In the genomic region with DNA sequence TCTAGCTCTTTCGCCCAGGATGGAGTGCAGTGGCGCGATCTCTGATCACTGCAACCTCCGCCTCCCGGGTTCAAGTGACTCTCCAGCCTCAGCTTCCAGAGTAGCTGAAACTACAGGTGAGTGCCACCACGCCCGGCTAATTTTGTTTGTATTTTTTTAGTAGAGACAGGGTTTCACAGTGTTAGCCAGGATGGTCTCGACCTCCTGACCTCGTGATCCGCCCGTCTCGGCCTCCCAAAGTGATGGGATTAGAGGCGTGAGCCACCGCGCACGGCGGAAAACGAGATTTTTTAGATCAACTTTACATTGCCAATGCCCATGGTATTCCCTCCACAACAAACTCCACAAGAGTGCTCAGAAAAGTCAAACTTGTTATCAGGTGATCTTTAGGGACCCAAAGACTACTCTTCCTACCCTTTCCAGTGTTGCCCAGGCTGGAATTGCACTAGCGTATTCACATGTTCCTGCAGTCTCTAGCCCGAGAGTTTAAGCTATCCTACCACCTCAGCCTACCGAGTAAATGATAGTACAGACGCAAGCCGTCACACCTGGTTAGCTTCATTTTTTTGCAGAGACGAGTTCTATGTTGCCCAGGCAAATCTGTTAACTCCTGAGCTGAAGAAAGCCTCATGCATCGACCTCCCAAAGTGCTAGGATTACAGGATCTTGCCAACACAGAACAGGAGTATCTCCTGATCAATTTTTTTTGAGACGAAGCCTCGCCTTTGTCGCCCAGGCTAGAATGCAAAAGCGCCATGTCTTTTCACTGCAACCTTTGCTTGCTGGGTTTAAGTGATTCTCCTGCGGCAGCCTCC, we compare ENCODE assay signal across 8 cellular contexts.
DNase-seq lines count a peak whose midpoint lies in the region; ATAC-seq and TF ChIP-seq lines count a peak whose summit lies in the region.

No MANE protein-coding gene starts in this region.

- no peak overlapping the region for H4K8ac ChIP-seq in neuronal stem cell (ENCODE audit: low read depth, low read length)

- no peak overlapping the region for H2BK120ac ChIP-seq in neuronal stem cell (ENCODE audit: low read depth, low read length)

- H3K27me3 Mint-ChIP-seq in nephron progenitor cell (ENCODE audit: low read depth, poor library complexity), result no peaks in the 10 kb centered on the region

- H3K79me1 ChIP-seq in neuronal stem cell (ENCODE audit: low read depth, low read length), result no peaks in the 10 kb centered on the region

- H3K27me3 ChIP-seq in NT2/D1 (ENCODE audit: insufficient read depth, insufficient read length), result no peaks in the 10 kb centered on the region
- no peaks in the 10 kb centered on the region for H3K27me3 ChIP-seq in endocrine pancreas (ENCODE audit: control insufficient read depth, insufficient read depth, low read length)
- H3K27me3 ChIP-seq in neuronal stem cell (ENCODE audit: control insufficient read depth in 3 of 3, insufficient read depth in 3 of 3, low read depth in 1 of 3, low read length in 3 of 3), result no peaks in the 10 kb centered on the region

- H2BK12ac ChIP-seq in neuronal stem cell (ENCODE audit: low read length), result no peak overlapping the region

- no peak overlapping the region for H3K4me3 Mint-ChIP-seq in nephron progenitor cell

- no peak overlapping the region for H3K27ac Mint-ChIP-seq in activated naive CD4-positive, alpha-beta T cell treated with anti-CD3 and anti-CD28 coated beads, Interleukin-2, amount 50 U/mL, for 72 hours
- H3K27ac Mint-ChIP-seq in nephron progenitor cell, result no peak overlapping the region

- no peak overlapping the region for H3K4ac ChIP-seq in neuronal stem cell (ENCODE audit: low read length)

- H3K9ac ChIP-seq in NT2/D1 (ENCODE audit: insufficient read length, low read depth) (peak overlapping the region; percentile 92), endocrine pancreas (ENCODE audit: control insufficient read depth, insufficient read depth, low read length) (no peak overlapping the region), neuronal stem cell (ENCODE audit: low read depth, low read length, poor library complexity) (peak overlapping the region; percentile 31)

- H2BK5ac ChIP-seq in neuronal stem cell (ENCODE audit: low read length), result no peak overlapping the region

- H2AK5ac ChIP-seq in neuronal stem cell (ENCODE audit: low read depth, low read length), result no peak overlapping the region

- H3K14ac ChIP-seq in neuronal stem cell (ENCODE audit: low read length), result no peak overlapping the region

- ATAC-seq in activated naive CD4-positive, alpha-beta T cell treated with anti-CD3 and anti-CD28 coated beads, Interleukin-2, amount 50 U/mL, for 72 hours, result peak; percentile 3 to 16

- peak overlapping the region; percentile 79 for H3K4me3 ChIP-seq in NT2/D1 (ENCODE audit: insufficient read length, low read depth)
- H3K4me3 ChIP-seq in endocrine pancreas (ENCODE audit: control insufficient read depth, insufficient read depth, low read length), result peak overlapping the region; percentile 97
- peak overlapping the region; percentile 50 to 89 for H3K4me3 ChIP-seq in neuronal stem cell (ENCODE audit: low read length in 2 of 2)

- DNase-seq in activated naive CD4-positive, alpha-beta T cell treated with anti-CD3 and anti-CD28 coated beads, Interleukin-2, amount 50 U/mL, for 72 hours (ENCODE audit: low spot score in 2 of 2), result peak in 1 of 2 donors; percentile 50
- DNase-seq in activated naive CD4-positive, alpha-beta T cell (lab: John Stamatoyannopoulos, UW), result no peak
- DNase-seq in NT2/D1 (ENCODE audit: low read depth, low spot score) (no peak), neuronal stem cell (ENCODE audit: low spot score) (no peak), NCI-H2196 (lab: John Stamatoyannopoulos, UW; ENCODE audit: unreplicated experiment) (no peak), nephron progenitor cell (no peak), GM13977 (ENCODE audit: low spot score) (no peak)

- H3K4me1 ChIP-seq in NT2/D1 (ENCODE audit: insufficient read depth, insufficient read length) (peaks cover 2% of the 10 kb centered on the region), endocrine pancreas (ENCODE audit: control insufficient read depth, insufficient read depth, low read length) (no peaks in the 10 kb centered on the region), neuronal stem cell (ENCODE audit: control insufficient read depth in 2 of 2, insufficient read depth in 1 of 2, low read depth in 1 of 2, low read length in 2 of 2) (peaks cover 2% of the 10 kb centered on the region in 2 donors)

- H3K18ac ChIP-seq in neuronal stem cell (ENCODE audit: low read length), result peak overlapping the region; percentile 36

- in situ Hi-C loops in GM13977 (cut with MboI; ENCODE audit: low pct_unique_long_range_greater_than_20kb, low sequenced_read_pairs, unreplicated experiment), result no loop called here

- H4K91ac ChIP-seq in neuronal stem cell (ENCODE audit: low read depth, low read length, poor library complexity), result no peak overlapping the region

- peak overlapping the region; percentile 12 for H3K23ac ChIP-seq in neuronal stem cell (ENCODE audit: low read depth, low read length, poor library complexity)

- H3K9me3 Mint-ChIP-seq in activated naive CD4-positive, alpha-beta T cell treated with anti-CD3 and anti-CD28 coated beads, Interleukin-2, amount 50 U/mL, for 72 hours, result peaks cover 0 to 4% of the 10 kb centered on the region in 2 donors
- no peaks in the 10 kb centered on the region for H3K9me3 Mint-ChIP-seq in nephron progenitor cell

- TF ChIP-seq CTCF in nephron progenitor cell (IDR thresholded peaks at IDR 0.05) (no peak), GM13977 (IDR thresholded peaks at IDR 0.05; ENCODE audit: extremely low read depth, insufficient read depth, missing control alignments) (no peak)

- no peak overlapping the region for H2AFZ ChIP-seq in neuronal stem cell (ENCODE audit: low read length)

- no CpG with 5 or more reads among the region's 30 CpGs for WGBS in neuronal stem cell (ENCODE audit: extremely low coverage in 2 of 2, insufficient read length in 2 of 2, insufficient replicate concordance in 1 of 2), 2 donors

- peak overlapping the region; percentile 72 for H3K4me2 ChIP-seq in neuronal stem cell (ENCODE audit: insufficient read depth, low read length, poor library complexity, severe bottlenecking)

- peak overlapping the region; percentile 84 for H3K27ac ChIP-seq in neuronal stem cell (replicated peaks; ENCODE audit: low read length)

- no peaks in the 10 kb centered on the region for H3K9me3 ChIP-seq in NT2/D1 (ENCODE audit: insufficient read depth, low read length)
- no peaks in the 10 kb centered on the region for H3K9me3 ChIP-seq in endocrine pancreas (ENCODE audit: control insufficient read depth, low read length)
- no peaks in the 10 kb centered on the region for H3K9me3 ChIP-seq in neuronal stem cell (replicated peaks in 1 of 2; ENCODE audit: control insufficient read depth in 2 of 2, insufficient read depth in 1 of 2, low read depth in 1 of 2, low read length in 2 of 2)

- H3K36me3 ChIP-seq in NT2/D1 (ENCODE audit: insufficient read depth, insufficient read length, low read length) (no peaks in the 10 kb centered on the region), endocrine pancreas (ENCODE audit: control insufficient read depth, insufficient read depth, low read length) (no peaks in the 10 kb centered on the region), neuronal stem cell (replicated peaks in 1 of 2; ENCODE audit: control insufficient read depth in 2 of 2, insufficient read depth in 2 of 2, low read length in 2 of 2) (no peaks in the 10 kb centered on the region)

- H3K36me3 Mint-ChIP-seq in activated naive CD4-positive, alpha-beta T cell treated with anti-CD3 and anti-CD28 coated beads, Interleukin-2, amount 50 U/mL, for 72 hours, result peaks cover 0 to 6% of the 10 kb centered on the region in 2 donors
- H3K36me3 Mint-ChIP-seq in nephron progenitor cell (ENCODE audit: low read depth), result no peaks in the 10 kb centered on the region

- H2BK15ac ChIP-seq in neuronal stem cell (ENCODE audit: low read length), result no peak overlapping the region

- H3K4me1 Mint-ChIP-seq in nephron progenitor cell, result peaks cover 25% of the 10 kb centered on the region
